9 cellular contexts compared by ENCODE assay signal in genomic region chrX:137427813-137428212, GRCh38.
A peak's percentile ranks its signal among the peaks of the same experiment; 100 is the strongest.
DNase-seq lines count a peak whose midpoint lies in the region; ATAC-seq and TF ChIP-seq lines count a peak whose summit lies in the region.
"Had no signal": no experiment of that assay in that cellular context is flagged by ENCODE, and none has a peak within 500 bp of the region (broad histone marks: within the 10 kb centered on the region; RNA-seq: fewer than 3 reads in every experiment).

No MANE protein-coding gene starts in this region.

- no peaks in the 10 kb centered on the region for H3K36me3 ChIP-seq in ES-I3 (ENCODE audit: insufficient read depth, low read length)
- H3K36me3 ChIP-seq in trophoblast cell (ENCODE audit: control insufficient read depth in 1 of 2, insufficient read depth in 2 of 2, low read length in 2 of 2), result no peaks in the 10 kb centered on the region

- no peak overlapping the region for H3K14ac ChIP-seq in trophoblast cell (ENCODE audit: low read length)

- no peak overlapping the region for H2BK12ac ChIP-seq in trophoblast cell (ENCODE audit: low read length)

- peaks cover 27% of the 10 kb centered on the region for H3K27me3 ChIP-seq in trophoblast cell (ENCODE audit: insufficient read depth, low read length)

- H3K4me3 ChIP-seq in foreskin fibroblast (ENCODE audit: low read depth in 1 of 2, low read length in 2 of 2) (peak overlapping the region; percentile 40 to 56), trophoblast cell (ENCODE audit: low read depth, low read length) (no peak overlapping the region)

- H4K91ac ChIP-seq in trophoblast cell (ENCODE audit: low read depth, low read length), result no peak overlapping the region

- DNase-seq in T-cell (no peak), foreskin fibroblast (no peak), trophoblast cell (no peak), omental fat pad (ENCODE audit: low spot score) (no peak), NCI-H2081 treated with DMSO at 0.1 percent for 48 hours (lab: John Stamatoyannopoulos, UW) (no peak), NCI-H187 (lab: John Stamatoyannopoulos, UW) (no peak)
- DNase-seq: activated CD4-positive, alpha-beta T cell treated with anti-CD3 and anti-CD28 coated beads for 1 hour had no signal

- peak in 1 of 4 experiments; percentile 42 for ATAC-seq in T-cell (replicated peaks in 1 of 4)
- ATAC-seq in omental fat pad (ENCODE audit: low FRiP score), result no peak
- ATAC-seq in HG03469 (IDR thresholded peaks at IDR 0.05; ENCODE audit: unreplicated experiment), result no peak

- H3K36me3 Mint-ChIP-seq in T-cell, result no peaks in the 10 kb centered on the region

- no peak overlapping the region for H3K23ac ChIP-seq in trophoblast cell (ENCODE audit: low read length)

- peaks cover 26% of the 10 kb centered on the region; the same call in 1 of the 2 replicates for H3K4me1 ChIP-seq in ES-I3 (ENCODE audit: insufficient read depth, low read length)
- peaks cover 0 to 14% of the 10 kb centered on the region in 2 experiments for H3K4me1 ChIP-seq in trophoblast cell (ENCODE audit: control insufficient read depth in 1 of 2, insufficient read depth in 2 of 2, low read length in 2 of 2)

- H3K27ac ChIP-seq in trophoblast cell (ENCODE audit: low read depth, low read length), result no peak overlapping the region

- peak overlapping the region; percentile 60 to 79 (median 71) for H3K4me3 Mint-ChIP-seq in T-cell

- no peak overlapping the region for H4K12ac ChIP-seq in trophoblast cell (ENCODE audit: low read depth, low read length)

- CTCF ChIA-PET in T-cell (lab: Charles Lee), result no interaction called here

- H3K9me3 ChIP-seq in ES-I3 (ENCODE audit: control insufficient read depth, insufficient read depth, low read length) (peaks cover 3% of the 10 kb centered on the region; the same call in 1 of the 2 replicates), trophoblast cell (ENCODE audit: insufficient read depth, low read depth, low read length) (no peaks in the 10 kb centered on the region)

- peaks cover 62 to 63% of the 10 kb centered on the region in 2 donors for H3K27me3 Mint-ChIP-seq in T-cell

- H2BK120ac ChIP-seq in trophoblast cell (ENCODE audit: insufficient read depth, low read length, poor library complexity), result no peak overlapping the region

- no peak overlapping the region for H3K27ac Mint-ChIP-seq in T-cell

- peak overlapping the region; percentile 59; the same call in 1 of the 2 replicates for H3K9ac ChIP-seq in ES-I3 (ENCODE audit: low read depth, low read length)
- no peak overlapping the region for H3K9ac ChIP-seq in trophoblast cell (ENCODE audit: low read length)

- no peak overlapping the region for H3K4ac ChIP-seq in trophoblast cell (ENCODE audit: low read depth, low read length)

- H3K79me2 ChIP-seq in trophoblast cell (ENCODE audit: control insufficient read depth, insufficient read depth, low read length, poor library complexity), result no peaks in the 10 kb centered on the region

- H4K8ac ChIP-seq in trophoblast cell (ENCODE audit: low read depth, low read length), result no peak overlapping the region

- H3K4me1 Mint-ChIP-seq in T-cell, result peaks cover 9 to 14% (median 10%) of the 10 kb centered on the region in 3 donors

- H3K79me1 ChIP-seq in trophoblast cell (ENCODE audit: low read length), result no peaks in the 10 kb centered on the region

- POLR2A ChIA-PET in T-cell (lab: Charles Lee), result no interaction called here

- no peak for TF ChIP-seq CTCF in foreskin fibroblast (IDR thresholded peaks at IDR 0.05; ENCODE audit: low read depth, low read length)
- TF ChIP-seq CTCF in omental fat pad (IDR thresholded peaks at IDR 0.05), result no peak

- H2AFZ ChIP-seq in trophoblast cell (ENCODE audit: insufficient read depth, low read length, poor library complexity), result no peak overlapping the region

- WGBS in trophoblast cell (ENCODE audit: extremely low coverage, insufficient coverage, insufficient read length), result no CpG with 5 or more reads among the region's 19 CpGs

- no peak overlapping the region for H3K18ac ChIP-seq in trophoblast cell (ENCODE audit: low read length)

- H3K4me2 ChIP-seq in trophoblast cell (ENCODE audit: low read length), result peak overlapping the region; percentile 70

- H3K9me3 Mint-ChIP-seq in T-cell, result no peaks in the 10 kb centered on the region

- no peak overlapping the region for H2AK5ac ChIP-seq in trophoblast cell (ENCODE audit: low read length)

- no peak overlapping the region for H2BK5ac ChIP-seq in trophoblast cell (ENCODE audit: low read depth, low read length, poor library complexity)
